Comparison of ENCODE assay signal across 1 cellular context in genomic region chr19:48498922-48499321, GRCh38.
A peak's percentile ranks its signal among the peaks of the same experiment; 100 is the strongest.
TF ChIP-seq lines count a peak whose summit lies in the region.

No MANE protein-coding gene starts in this region.

TF ChIP-seq in HepG2, 621 proteins besides CTCF, POLR2A, EP300 and RAD21:
- TF ChIP-seq AGO1 (IDR thresholded peaks at IDR 0.05; ENCODE audit: low read depth, low read length, poor library complexity, severe bottlenecking) (peak; percentile 5), PATZ1 (CRISPR knock-in tag; IDR thresholded peaks at IDR 0.05) (peak; percentile 58), CREB1 (IDR thresholded peaks at IDR 0.05) (no peak), CREB1 (CRISPR knock-in tag; IDR thresholded peaks at IDR 0.05) (no peak)
